ENCODE assay signal across 23 cellular contexts in the genomic region with DNA sequence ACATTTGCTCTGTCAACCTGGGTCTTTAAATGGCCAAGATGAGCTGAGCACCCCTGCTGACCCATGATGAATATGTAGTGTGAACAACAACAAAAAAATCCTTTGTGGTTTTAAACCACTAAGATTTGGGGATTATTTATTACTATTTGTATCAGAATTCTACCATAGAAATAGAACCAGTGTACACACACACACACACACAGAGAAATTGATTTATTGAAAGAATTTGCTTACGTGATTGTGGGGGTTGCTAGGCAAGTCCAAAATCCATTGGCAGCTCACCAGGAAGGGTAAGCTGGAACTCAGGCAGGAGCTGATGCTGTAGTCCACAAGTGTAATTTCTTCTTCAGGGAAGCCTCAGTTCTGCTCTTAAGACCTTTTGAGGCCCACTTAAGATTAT.
"Had no signal": no experiment of that assay in that cellular context is flagged by ENCODE, and none has a peak within 500 bp of the region (broad histone marks: within the 10 kb centered on the region; RNA-seq: fewer than 3 reads in every experiment).

No MANE protein-coding gene starts in this region.

- H3K36me3 Mint-ChIP-seq: activated naive CD8-positive, alpha-beta T cell had no signal

- DNase-seq: activated CD4-positive, alpha-beta memory T cell treated with anti-CD3 and anti-CD28 coated beads, Interleukin-2, amount 10 ng/mL, durations not matched to agents 7 days and 5 days; activated CD4-positive, alpha-beta T cell treated with anti-CD3 and anti-CD28 coated beads, Interleukin-2, amount 10 ng/mL, durations not matched to agents 24 days and 14 days; activated gamma-delta T cell treated with Interleukin-2 at 50 U/mL for 16 hours; activated T-cell treated with anti-CD3 and anti-CD28 coated beads for 4 hours; adrenal gland; body of pancreas; dermis blood vessel endothelial cell; effector CD8-positive, alpha-beta T cell; erythroblast; glutamatergic neuron; hippocampal formation; midbrain; ovary; psoas muscle; right cardiac atrium; stimulated activated CD4-positive, alpha-beta T cell treated with anti-CD3 and anti-CD28 coated beads, Interleukin-1b, Interleukin-23, amount 100 ng/mL, for 48 hours; substantia nigra; thyroid gland had no signal

- ATAC-seq: activated CD4-positive, CD25-positive, alpha-beta regulatory T cell treated with anti-CD3 and anti-CD28 coated beads, Interleukin-2, amount 50 U/mL, for 24 hours; body of pancreas; psoas muscle; right cardiac atrium had no signal

- H3K9me3 Mint-ChIP-seq: activated CD4-positive, alpha-beta memory T cell treated with anti-CD3 and anti-CD28 coated beads, Interleukin-2, amount 10 ng/mL, durations not matched to agents 7 days and 5 days; activated CD4-positive, alpha-beta T cell treated with anti-CD3 and anti-CD28 coated beads, Interleukin-2, amount 10 ng/mL, durations not matched to agents 24 days and 14 days; activated T-helper 1 cell treated with anti-CD3 and anti-CD28 coated beads, Interleukin-12 subunit alpha, Interleukin-12 subunit beta, Interleukin-2, Interleukin-4 antibody, amounts not matched to agents 30 ng/mL and 10 ng/mL and 1 ng/mL, durations not matched to agents 14 hours and 24 hours and 36 hours; stimulated activated naive CD8-positive, alpha-beta T cell treated with anti-CD3 and anti-CD28 coated beads, Interleukin-15, Interleukin-2, amounts not matched to agents 100 ng/mL and 50 ng/mL, for 24 hours had no signal

- H3K27ac Mint-ChIP-seq: activated CD4-positive, alpha-beta memory T cell treated with anti-CD3 and anti-CD28 coated beads, Interleukin-2, amount 10 ng/mL, durations not matched to agents 7 days and 5 days; activated CD4-positive, alpha-beta T cell treated with anti-CD3 and anti-CD28 coated beads, Interleukin-2, amount 10 ng/mL, durations not matched to agents 24 days and 14 days; activated naive CD8-positive, alpha-beta T cell; activated T-helper 1 cell treated with anti-CD3 and anti-CD28 coated beads, Interleukin-12 subunit alpha, Interleukin-12 subunit beta, Interleukin-2, Interleukin-4 antibody, amounts not matched to agents 30 ng/mL and 10 ng/mL and 1 ng/mL, durations not matched to agents 14 hours and 24 hours and 36 hours; stimulated activated naive CD8-positive, alpha-beta T cell treated with anti-CD3 and anti-CD28 coated beads, Interleukin-15, Interleukin-2, amounts not matched to agents 100 ng/mL and 50 ng/mL, for 24 hours had no signal

- H3K27me3 Mint-ChIP-seq: activated CD4-positive, alpha-beta memory T cell treated with anti-CD3 and anti-CD28 coated beads, Interleukin-2, amount 10 ng/mL, durations not matched to agents 7 days and 5 days; activated CD4-positive, alpha-beta T cell treated with anti-CD3 and anti-CD28 coated beads, Interleukin-2, amount 10 ng/mL, durations not matched to agents 24 days and 14 days had no signal

- H3K4me1 Mint-ChIP-seq: activated CD4-positive, alpha-beta memory T cell treated with anti-CD3 and anti-CD28 coated beads, Interleukin-2, amount 10 ng/mL, durations not matched to agents 7 days and 5 days; activated CD4-positive, alpha-beta T cell treated with anti-CD3 and anti-CD28 coated beads, Interleukin-2, amount 10 ng/mL, durations not matched to agents 24 days and 14 days had no signal

- H3K4me3 Mint-ChIP-seq: activated CD4-positive, alpha-beta memory T cell treated with anti-CD3 and anti-CD28 coated beads, Interleukin-2, amount 10 ng/mL, durations not matched to agents 7 days and 5 days; activated CD4-positive, alpha-beta T cell treated with anti-CD3 and anti-CD28 coated beads, Interleukin-2, amount 10 ng/mL, durations not matched to agents 24 days and 14 days; activated naive CD8-positive, alpha-beta T cell; activated T-helper 1 cell treated with anti-CD3 and anti-CD28 coated beads, Interleukin-12 subunit alpha, Interleukin-12 subunit beta, Interleukin-2, Interleukin-4 antibody, amounts not matched to agents 30 ng/mL and 10 ng/mL and 1 ng/mL, durations not matched to agents 14 hours and 24 hours and 36 hours; nephron; stimulated activated naive CD8-positive, alpha-beta T cell treated with anti-CD3 and anti-CD28 coated beads, Interleukin-15, Interleukin-2, amounts not matched to agents 100 ng/mL and 50 ng/mL, for 24 hours had no signal
